In the genomic region with DNA sequence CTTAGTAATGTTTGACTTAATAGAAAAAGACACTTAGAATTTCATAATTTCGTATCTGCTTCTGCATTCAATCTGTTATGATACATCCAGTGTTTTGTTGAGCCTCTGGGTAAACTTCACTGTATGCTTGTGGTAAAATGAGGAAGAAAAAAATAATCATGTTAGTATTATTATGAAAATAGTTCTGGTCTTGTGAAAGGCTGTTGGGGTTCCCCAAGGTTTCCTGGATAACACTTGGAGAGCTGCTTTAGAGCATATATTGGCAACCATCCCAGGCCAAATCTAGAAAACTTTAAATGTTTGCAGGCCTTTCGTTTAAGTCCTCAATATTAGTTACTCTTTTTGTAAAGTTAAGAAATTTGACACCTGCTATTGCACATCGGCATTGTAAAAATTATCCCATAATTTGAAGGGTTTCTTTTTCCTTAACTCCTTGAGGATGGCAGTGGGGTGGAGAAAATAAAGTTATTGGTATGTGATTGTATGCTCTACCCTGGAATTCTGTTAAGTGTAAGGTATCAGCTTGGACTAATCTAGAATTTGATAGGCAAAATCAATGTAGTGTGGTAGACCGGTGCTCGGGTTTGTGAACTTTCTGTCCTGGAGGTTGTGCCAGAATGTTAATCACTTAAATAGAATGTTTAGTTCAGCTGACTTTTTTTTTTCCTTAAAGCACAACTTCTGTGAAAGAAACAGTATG, we compare ENCODE assay signal across 1 cellular context.
TF ChIP-seq lines count a peak whose summit lies in the region.

No MANE protein-coding gene starts in this region.

TF ChIP-seq in A549, 52 proteins besides CTCF, POLR2A, EP300 and RAD21 (continued from another document):
- TF ChIP-seq, protein P1, sequence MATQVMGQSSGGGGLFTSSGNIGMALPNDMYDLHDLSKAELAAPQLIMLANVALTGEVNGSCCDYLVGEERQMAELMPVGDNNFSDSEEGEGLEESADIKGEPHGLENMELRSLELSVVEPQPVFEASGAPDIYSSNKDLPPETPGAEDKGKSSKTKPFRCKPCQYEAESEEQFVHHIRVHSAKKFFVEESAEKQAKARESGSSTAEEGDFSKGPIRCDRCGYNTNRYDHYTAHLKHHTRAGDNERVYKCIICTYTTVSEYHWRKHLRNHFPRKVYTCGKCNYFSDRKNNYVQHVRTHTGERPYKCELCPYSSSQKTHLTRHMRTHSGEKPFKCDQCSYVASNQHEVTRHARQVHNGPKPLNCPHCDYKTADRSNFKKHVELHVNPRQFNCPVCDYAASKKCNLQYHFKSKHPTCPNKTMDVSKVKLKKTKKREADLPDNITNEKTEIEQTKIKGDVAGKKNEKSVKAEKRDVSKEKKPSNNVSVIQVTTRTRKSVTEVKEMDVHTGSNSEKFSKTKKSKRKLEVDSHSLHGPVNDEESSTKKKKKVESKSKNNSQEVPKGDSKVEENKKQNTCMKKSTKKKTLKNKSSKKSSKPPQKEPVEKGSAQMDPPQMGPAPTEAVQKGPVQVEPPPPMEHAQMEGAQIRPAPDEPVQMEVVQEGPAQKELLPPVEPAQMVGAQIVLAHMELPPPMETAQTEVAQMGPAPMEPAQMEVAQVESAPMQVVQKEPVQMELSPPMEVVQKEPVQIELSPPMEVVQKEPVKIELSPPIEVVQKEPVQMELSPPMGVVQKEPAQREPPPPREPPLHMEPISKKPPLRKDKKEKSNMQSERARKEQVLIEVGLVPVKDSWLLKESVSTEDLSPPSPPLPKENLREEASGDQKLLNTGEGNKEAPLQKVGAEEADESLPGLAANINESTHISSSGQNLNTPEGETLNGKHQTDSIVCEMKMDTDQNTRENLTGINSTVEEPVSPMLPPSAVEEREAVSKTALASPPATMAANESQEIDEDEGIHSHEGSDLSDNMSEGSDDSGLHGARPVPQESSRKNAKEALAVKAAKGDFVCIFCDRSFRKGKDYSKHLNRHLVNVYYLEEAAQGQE (IDR thresholded peaks at IDR 0.05), result no peak
- TF ChIP-seq, protein P2, sequence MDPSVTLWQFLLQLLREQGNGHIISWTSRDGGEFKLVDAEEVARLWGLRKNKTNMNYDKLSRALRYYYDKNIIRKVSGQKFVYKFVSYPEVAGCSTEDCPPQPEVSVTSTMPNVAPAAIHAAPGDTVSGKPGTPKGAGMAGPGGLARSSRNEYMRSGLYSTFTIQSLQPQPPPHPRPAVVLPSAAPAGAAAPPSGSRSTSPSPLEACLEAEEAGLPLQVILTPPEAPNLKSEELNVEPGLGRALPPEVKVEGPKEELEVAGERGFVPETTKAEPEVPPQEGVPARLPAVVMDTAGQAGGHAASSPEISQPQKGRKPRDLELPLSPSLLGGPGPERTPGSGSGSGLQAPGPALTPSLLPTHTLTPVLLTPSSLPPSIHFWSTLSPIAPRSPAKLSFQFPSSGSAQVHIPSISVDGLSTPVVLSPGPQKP (IDR thresholded peaks at IDR 0.05; ENCODE audit: low read depth, low read length), result no peak
- TF ChIP-seq, protein P3, sequence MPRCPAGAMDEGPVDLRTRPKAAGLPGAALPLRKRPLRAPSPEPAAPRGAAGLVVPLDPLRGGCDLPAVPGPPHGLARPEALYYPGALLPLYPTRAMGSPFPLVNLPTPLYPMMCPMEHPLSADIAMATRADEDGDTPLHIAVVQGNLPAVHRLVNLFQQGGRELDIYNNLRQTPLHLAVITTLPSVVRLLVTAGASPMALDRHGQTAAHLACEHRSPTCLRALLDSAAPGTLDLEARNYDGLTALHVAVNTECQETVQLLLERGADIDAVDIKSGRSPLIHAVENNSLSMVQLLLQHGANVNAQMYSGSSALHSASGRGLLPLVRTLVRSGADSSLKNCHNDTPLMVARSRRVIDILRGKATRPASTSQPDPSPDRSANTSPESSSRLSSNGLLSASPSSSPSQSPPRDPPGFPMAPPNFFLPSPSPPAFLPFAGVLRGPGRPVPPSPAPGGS (IDR thresholded peaks at IDR 0.05), result no peak
- TF ChIP-seq, protein P4, sequence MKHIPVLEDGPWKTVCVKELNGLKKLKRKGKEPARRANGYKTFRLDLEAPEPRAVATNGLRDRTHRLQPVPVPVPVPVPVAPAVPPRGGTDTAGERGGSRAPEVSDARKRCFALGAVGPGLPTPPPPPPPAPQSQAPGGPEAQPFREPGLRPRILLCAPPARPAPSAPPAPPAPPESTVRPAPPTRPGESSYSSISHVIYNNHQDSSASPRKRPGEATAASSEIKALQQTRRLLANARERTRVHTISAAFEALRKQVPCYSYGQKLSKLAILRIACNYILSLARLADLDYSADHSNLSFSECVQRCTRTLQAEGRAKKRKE (CRISPR knock-in tag; IDR thresholded peaks at IDR 0.05; ENCODE audit: low read depth), result no peak
